Comparison of ENCODE assay signal across 13 cellular contexts in the genomic region with DNA sequence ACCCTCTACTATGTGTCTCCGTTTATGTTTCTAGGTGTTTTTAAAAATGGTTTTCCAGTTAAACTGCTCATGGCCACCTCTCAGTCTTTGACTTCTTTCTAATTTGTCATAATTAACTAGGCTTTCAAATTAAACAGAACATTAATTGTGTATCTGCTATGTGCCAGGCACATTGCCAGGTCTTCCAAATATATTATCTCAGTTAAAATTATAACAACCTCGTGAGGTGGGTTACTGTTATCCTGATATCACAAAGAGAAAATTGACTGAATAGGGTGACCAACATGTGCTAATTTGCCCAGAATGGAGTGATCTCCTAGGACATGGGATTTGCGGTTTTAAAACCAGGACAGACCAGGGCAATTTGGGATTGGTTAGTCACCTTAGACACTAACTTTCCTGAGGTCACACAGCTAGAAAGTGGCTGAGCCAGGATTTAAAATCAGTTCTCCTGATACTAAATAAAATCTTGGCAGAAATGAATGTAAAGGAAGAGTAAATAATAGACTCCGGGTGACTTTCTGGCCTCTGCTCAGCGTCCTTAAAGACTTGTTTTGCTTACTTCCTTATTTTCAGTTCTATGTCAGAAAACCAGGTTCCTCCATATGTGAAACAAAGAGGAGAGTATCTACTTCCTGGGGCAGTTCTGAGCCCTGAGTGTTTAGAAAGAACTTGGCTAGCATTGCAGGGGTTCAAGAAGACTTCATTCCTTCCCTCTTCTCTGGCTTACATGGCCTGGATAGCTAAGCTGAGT.
DNase-seq lines count a peak whose midpoint lies in the region; TF ChIP-seq lines count a peak whose summit lies in the region.
"Had no signal": no experiment of that assay in that cellular context is flagged by ENCODE, and none has a peak within 500 bp of the region (broad histone marks: within the 10 kb centered on the region; RNA-seq: fewer than 3 reads in every experiment).

No MANE protein-coding gene starts in this region.

- no peaks in the 10 kb centered on the region for H3K36me3 Mint-ChIP-seq in glutamatergic neuron (ENCODE audit: unreplicated experiment)

- peak overlapping the region; percentile 52 for H3K4me2 ChIP-seq in OCI-LY1 (ENCODE audit: low read length)
- H3K4me2 ChIP-seq: KMS-11 had no signal

- H3K36me3 ChIP-seq in OCI-LY1 (ENCODE audit: insufficient read depth, low read length), result no peaks in the 10 kb centered on the region
- H3K36me3 ChIP-seq in subcutaneous abdominal adipose tissue (ENCODE audit: control insufficient read depth in 5 of 5, insufficient read depth in 5 of 5, low read length in 5 of 5), result no peaks in the 10 kb centered on the region

- H3K27ac ChIP-seq in HL-60 (replicated peaks) (peak overlapping the region; percentile 42), OCI-LY1 (ENCODE audit: low read depth, low read length, poor library complexity, severe bottlenecking) (peak overlapping the region; percentile 90), layer of hippocampus (ENCODE audit: low read depth, low read length) (peak overlapping the region; percentile 36), subcutaneous abdominal adipose tissue (ENCODE audit: low read depth, low read length) (peak overlapping the region; percentile 32)
- H3K27ac ChIP-seq: KMS-11 had no signal

- H3K27me3 Mint-ChIP-seq in glutamatergic neuron (ENCODE audit: unreplicated experiment), result peaks cover 2% of the 10 kb centered on the region

- peaks cover 63% of the 10 kb centered on the region for H3K4me1 ChIP-seq in OCI-LY1 (ENCODE audit: insufficient read depth, low read length, severe bottlenecking)
- H3K4me1 ChIP-seq in subcutaneous abdominal adipose tissue (ENCODE audit: control insufficient read depth in 5 of 5, insufficient read depth in 5 of 5, low read length in 5 of 5), result peaks cover 19 to 66% (median 62%) of the 10 kb centered on the region in 5 donors

- H3K4me3 ChIP-seq in HL-60 (replicated peaks; ENCODE audit: insufficient read depth, low read length) (no peak overlapping the region), OCI-LY1 (ENCODE audit: low read depth, low read length, poor library complexity, severe bottlenecking) (no peak overlapping the region), subcutaneous abdominal adipose tissue (ENCODE audit: low read depth in 1 of 5, low read length in 5 of 5) (no peak overlapping the region)

- no peaks in the 10 kb centered on the region for H4K20me1 ChIP-seq in OCI-LY1 (ENCODE audit: insufficient read depth, low read length)

- peaks cover 4% of the 10 kb centered on the region for H3K9me3 Mint-ChIP-seq in glutamatergic neuron (ENCODE audit: unreplicated experiment)

- H2AFZ ChIP-seq in OCI-LY1 (ENCODE audit: low read length), result no peak overlapping the region

- H3K27ac Mint-ChIP-seq in glutamatergic neuron (ENCODE audit: unreplicated experiment), result no peak overlapping the region

- H3F3A ChIP-seq in OCI-LY1 (ENCODE audit: insufficient read depth, low read length), result no peaks in the 10 kb centered on the region

- H3K27me3 ChIP-seq in HL-60 (ENCODE audit: insufficient read depth, poor library complexity, severe bottlenecking), result no peaks in the 10 kb centered on the region
- no peaks in the 10 kb centered on the region for H3K27me3 ChIP-seq in OCI-LY1 (ENCODE audit: insufficient read depth, low read length)
- no peaks in the 10 kb centered on the region for H3K27me3 ChIP-seq in layer of hippocampus (ENCODE audit: control insufficient read depth, insufficient read depth, low read length)
- H3K27me3 ChIP-seq in subcutaneous abdominal adipose tissue (ENCODE audit: control insufficient read depth in 5 of 5, insufficient read depth in 4 of 5, low read length in 5 of 5), result no peaks in the 10 kb centered on the region

- peak in 1 of 2 experiments; percentile 35 for DNase-seq in HL-60 (ENCODE audit: low read depth in 1 of 2, low spot score in 1 of 2)
- no peak for DNase-seq in effector CD8-positive, alpha-beta T cell (lab: John Stamatoyannopoulos, UW)
- no peak for DNase-seq in DMS 273 treated with DMSO at 0.1 percent for 48 hours (lab: John Stamatoyannopoulos, UW)
- DNase-seq in activated CD4-positive, alpha-beta T cell treated with anti-CD3 and anti-CD28 coated beads for 1 hour, result no peak
- DNase-seq in glutamatergic neuron, result no peak
- DNase-seq: activated CD4-positive, alpha-beta T cell treated with anti-CD3 and anti-CD28 coated beads, Interleukin-2, amount 50 U/mL, for 4 hours; stimulated activated CD4-positive, alpha-beta T cell treated with anti-CD3 and anti-CD28 coated beads, Interleukin-2, amount 100 ng/mL, for 48 hours; stimulated activated naive CD4-positive, alpha-beta T cell; T-helper 2 cell had no signal

- H3K79me2 ChIP-seq in OCI-LY1 (ENCODE audit: insufficient read depth, low read length), result no peaks in the 10 kb centered on the region

- no peak for TF ChIP-seq CTCF in HL-60 (IDR thresholded peaks at IDR 0.05; ENCODE audit: insufficient read depth, low read length)
- TF ChIP-seq CTCF in OCI-LY1 (IDR thresholded peaks at IDR 0.05; ENCODE audit: low read length), result no peak
- no peak for TF ChIP-seq CTCF in glutamatergic neuron (IDR thresholded peaks at IDR 0.05; ENCODE audit: partially characterized antibody, unreplicated experiment)

- no peaks in the 10 kb centered on the region for H3K9me2 ChIP-seq in OCI-LY1 (ENCODE audit: low read depth, low read length)

- no peak overlapping the region for H3K4me3 Mint-ChIP-seq in glutamatergic neuron (ENCODE audit: unreplicated experiment)

- H3K4me1 Mint-ChIP-seq in glutamatergic neuron (ENCODE audit: low read depth, unreplicated experiment), result peaks cover 12% of the 10 kb centered on the region

- H3K9me3 ChIP-seq in OCI-LY1 (ENCODE audit: low read length) (no peaks in the 10 kb centered on the region), subcutaneous abdominal adipose tissue (ENCODE audit: control insufficient read depth in 5 of 5, low read length in 5 of 5) (no peaks in the 10 kb centered on the region)

- H3K9ac ChIP-seq in OCI-LY1 (ENCODE audit: low read length), result peak overlapping the region; percentile 18; the same call in 1 of the 2 replicates
- no peak overlapping the region for H3K9ac ChIP-seq in subcutaneous abdominal adipose tissue (ENCODE audit: low read length in 5 of 5)
- H3K9ac ChIP-seq: KMS-11 had no signal

Comparison
In these comparisons a context has a peak if more than half of its experiments do, and no peak if none do; other contexts are left out.
1. H3K27ac ChIP-seq: peak in every context shown above with its lines; median percentile 90 in OCI-LY1; 42 in HL-60; 36 in layer of hippocampus; 32 in subcutaneous abdominal adipose tissue.